ENCODE assay signal across 8 cellular contexts in genomic region chr6:141562181-141562800, GRCh38.
A peak's percentile ranks its signal among the peaks of the same experiment; 100 is the strongest.
DNase-seq lines count a peak whose midpoint lies in the region; ATAC-seq and TF ChIP-seq lines count a peak whose summit lies in the region.

No MANE protein-coding gene starts in this region.

- 47% methylated on average over 2 of the region's 15 CpGs; no CpG with 5 or more reads in 1 of the 2 experiments for WGBS in IMR-90 (ENCODE audit: extremely low coverage in 2 of 2, insufficient read length in 1 of 2), 2 experiments

- no peaks in the 10 kb centered on the region for H3K79me2 ChIP-seq in osteoblast (ENCODE audit: insufficient read depth, low read length)

- H2AK9ac ChIP-seq in IMR-90 (replicated peaks; ENCODE audit: low read depth, low read length, poor library complexity), result peak overlapping the region; percentile 90

- CTCF ChIA-PET in IMR-90 (lab: Yijun Ruan, JAX), result interaction anchor here (0.6 kb wide), 6 partner anchors 32 to 1030 kb away, joined by 3 to 5 read pairs (median 4); no protein-coding TSS in a partner anchor

- H3K9me3 ChIP-seq in IMR-90 (ENCODE audit: control insufficient read depth, insufficient read depth, low read length) (no peaks in the 10 kb centered on the region), osteoblast (ENCODE audit: low read depth, low read length) (no peaks in the 10 kb centered on the region)

- H2AFZ ChIP-seq in IMR-90 (replicated peaks; ENCODE audit: low read length, poor library complexity) (peak overlapping the region; percentile 89), osteoblast (ENCODE audit: low read length) (peak overlapping the region; percentile 80)

- TF ChIP-seq POLR2A in IMR-90 (IDR thresholded peaks at IDR 0.05; ENCODE audit: low read depth, low read length), result no peak

- in situ Hi-C loops in IMR-90 (cut with MboI; ENCODE audit: low sequenced_read_pairs), result no loop called here

- peak overlapping the region; percentile 83 for H3K4me3 Mint-ChIP-seq in activated CD4-positive, alpha-beta T cell treated with anti-CD3 and anti-CD28 coated beads, Interleukin-2, amount 10 ng/mL, durations not matched to agents 24 days and 14 days

- POLR2A ChIA-PET in IMR-90 (lab: Charles Lee; ENCODE audit: unreplicated experiment), result interaction anchor here (1.0 kb wide), 1 partner anchor 1024 kb away, joined by 3 read pairs; no protein-coding TSS in a partner anchor

- DNase-seq in DMS153 treated with DMSO at 0.1 percent for 48 hours (lab: John Stamatoyannopoulos, UW; ENCODE audit: unreplicated experiment) (peak; percentile 68), IMR-90 (no peak), foreskin keratinocyte (no peak), osteoblast (ENCODE audit: insufficient read length, low spot score, missing footprints) (peak; percentile 53), GM10266 (ENCODE audit: extremely low spot score) (no peak), NCI-H2227 treated with DMSO at 0.1 percent for 48 hours (lab: John Stamatoyannopoulos, UW) (no peak)
- peak; percentile 59 for DNase-seq in activated CD4-positive, alpha-beta T cell treated with anti-CD3 and anti-CD28 coated beads, Interleukin-2, amount 10 ng/mL, durations not matched to agents 24 days and 14 days

- H3K14ac ChIP-seq in IMR-90 (replicated peaks; ENCODE audit: low read depth, low read length), result peak overlapping the region; percentile 95

- H3K18ac ChIP-seq in IMR-90 (ENCODE audit: low read depth, low read length), result peak overlapping the region; percentile 89

- peak overlapping the region; percentile 96 for H2AK5ac ChIP-seq in IMR-90 (ENCODE audit: low read depth, low read length)

- H3K27me3 ChIP-seq in IMR-90 (ENCODE audit: control insufficient read depth, insufficient read depth, low read length) (no peaks in the 10 kb centered on the region), foreskin keratinocyte (no peaks in the 10 kb centered on the region), osteoblast (ENCODE audit: insufficient read depth, low read length) (no peaks in the 10 kb centered on the region)

- ATAC-seq in GM21390 (IDR thresholded peaks at IDR 0.05; ENCODE audit: unreplicated experiment) (peak; percentile 27), IMR-90 (ENCODE audit: low read depth) (peak; percentile 54), foreskin keratinocyte (peak; percentile 24)

- peaks cover 4% of the 10 kb centered on the region for H3K9me1 ChIP-seq in IMR-90 (ENCODE audit: insufficient read depth, low read length)

- intact Hi-C loops in IMR-90 (cut with micrococcal nuclease), result loop anchor here (1.0 to 10.0 kb wide), 6 partner anchors 110 to 1220 kb away; no protein-coding TSS in a partner anchor
- intact Hi-C loops in activated CD4-positive, alpha-beta T cell treated with anti-CD3 and anti-CD28 coated beads, Interleukin-2, amount 10 ng/mL, durations not matched to agents 24 days and 14 days (cut with micrococcal nuclease), result loop anchor here (1.0 to 10.0 kb wide), 5 partner anchors 80 to 1680 kb away; no protein-coding TSS in a partner anchor

- peak overlapping the region; percentile 98 for H4K91ac ChIP-seq in IMR-90 (ENCODE audit: insufficient read depth, low read depth, low read length)

- peak overlapping the region; percentile 69 for H3K27ac ChIP-seq in IMR-90 (ENCODE audit: insufficient read depth, low read length)
- peak overlapping the region; percentile 30 for H3K27ac ChIP-seq in foreskin keratinocyte
- H3K27ac ChIP-seq in osteoblast (ENCODE audit: low read depth, low read length), result peak overlapping the region; percentile 50

- H4K8ac ChIP-seq in IMR-90 (ENCODE audit: low read depth in 2 of 2, low read length in 2 of 2), result peak overlapping the region; percentile 93 to 96

- peak overlapping the region; percentile 99 for H2BK120ac ChIP-seq in IMR-90 (ENCODE audit: low read depth, low read length)

- peak overlapping the region; percentile 79 for H3K4me2 ChIP-seq in IMR-90 (ENCODE audit: low read depth, low read length)
- peak overlapping the region; percentile 53 for H3K4me2 ChIP-seq in osteoblast (ENCODE audit: insufficient read depth, low read length)

- no peaks in the 10 kb centered on the region for H3K36me3 Mint-ChIP-seq in activated CD4-positive, alpha-beta T cell treated with anti-CD3 and anti-CD28 coated beads, Interleukin-2, amount 10 ng/mL, durations not matched to agents 24 days and 14 days (ENCODE audit: low read depth)

- no peak for TF ChIP-seq RAD21 in IMR-90 (IDR thresholded peaks at IDR 0.05; ENCODE audit: low read length)

- peaks cover 3% of the 10 kb centered on the region for H3K4me1 ChIP-seq in IMR-90 (ENCODE audit: control insufficient read depth, insufficient read depth, low read length)
- H3K4me1 ChIP-seq in foreskin keratinocyte, result no peaks in the 10 kb centered on the region
- H3K4me1 ChIP-seq in osteoblast (ENCODE audit: insufficient read depth, low read length), result peaks cover 14% of the 10 kb centered on the region

- H3K36me3 ChIP-seq in IMR-90 (ENCODE audit: control insufficient read depth, insufficient read depth, low read length), result no peaks in the 10 kb centered on the region
- H3K36me3 ChIP-seq in osteoblast (ENCODE audit: insufficient read depth, low read length), result no peaks in the 10 kb centered on the region

- H3K4ac ChIP-seq in IMR-90 (ENCODE audit: low read depth, low read length), result peak overlapping the region; percentile 98

- peaks cover 2% of the 10 kb centered on the region for H3K27me3 Mint-ChIP-seq in activated CD4-positive, alpha-beta T cell treated with anti-CD3 and anti-CD28 coated beads, Interleukin-2, amount 10 ng/mL, durations not matched to agents 24 days and 14 days

- peak overlapping the region; percentile 97 for H4K5ac ChIP-seq in IMR-90 (ENCODE audit: low read depth, low read length)

- dilution Hi-C loops in IMR-90 (cut with HindIII; ENCODE audit: low sequenced_read_pairs, unreplicated experiment), result no loop called here

- H3K4me3 ChIP-seq in IMR-90 (ENCODE audit: insufficient read depth, low read depth, low read length) (0 out of 2 replicates have a peak overlapping the region, but pooled peaks have one; percentile 4), osteoblast (ENCODE audit: insufficient read depth, low read length) (peak overlapping the region; percentile 41)

- H3K56ac ChIP-seq in IMR-90 (ENCODE audit: extremely low read depth, insufficient read depth, low read length), result peak overlapping the region; percentile 90

- H2BK20ac ChIP-seq in IMR-90 (ENCODE audit: low read depth, low read length), result peak overlapping the region; percentile 99

- H3K79me1 ChIP-seq in IMR-90 (ENCODE audit: low read depth in 1 of 2, low read length in 2 of 2), result no peaks in the 10 kb centered on the region

- H3K9ac ChIP-seq in IMR-90 (ENCODE audit: low read depth, low read length), result peak overlapping the region; percentile 52

- peak overlapping the region; percentile 35 for H3K27ac Mint-ChIP-seq in activated CD4-positive, alpha-beta T cell treated with anti-CD3 and anti-CD28 coated beads, Interleukin-2, amount 10 ng/mL, durations not matched to agents 24 days and 14 days

- no TSS peak for BruUV-seq in IMR-90 (replicated peaks; lab: Mats Ljungman, UMichigan)

- no peaks in the 10 kb centered on the region for H4K20me1 ChIP-seq in IMR-90 (ENCODE audit: insufficient read depth, low read length)
- H4K20me1 ChIP-seq in osteoblast (ENCODE audit: insufficient read depth, low read length), result no peaks in the 10 kb centered on the region

- TF ChIP-seq CTCF in IMR-90 (conservative IDR thresholded peaks at IDR 0.05; ENCODE audit: low read depth, low read length) (no peak), foreskin keratinocyte (conservative IDR thresholded peaks at IDR 0.05) (no peak), osteoblast (IDR thresholded peaks at IDR 0.05; ENCODE audit: extremely low read depth, low read depth, low read length) (no peak), GM10266 (IDR thresholded peaks at IDR 0.05; ENCODE audit: control insufficient read depth, insufficient read depth, low read depth, missing control alignments) (no peak)

- H3K4me1 Mint-ChIP-seq in activated CD4-positive, alpha-beta T cell treated with anti-CD3 and anti-CD28 coated beads, Interleukin-2, amount 10 ng/mL, durations not matched to agents 24 days and 14 days, result peaks cover 19% of the 10 kb centered on the region

- no peaks in the 10 kb centered on the region for H3K9me3 Mint-ChIP-seq in activated CD4-positive, alpha-beta T cell treated with anti-CD3 and anti-CD28 coated beads, Interleukin-2, amount 10 ng/mL, durations not matched to agents 24 days and 14 days

- H2BK5ac ChIP-seq in IMR-90 (ENCODE audit: low read depth, low read length, poor library complexity, severe bottlenecking), result peak overlapping the region; percentile 92

- H3K23ac ChIP-seq in IMR-90 (ENCODE audit: low read depth, low read length), result peak overlapping the region; percentile 97

- peak overlapping the region; percentile 98 for H2BK15ac ChIP-seq in IMR-90 (ENCODE audit: low read depth, low read length)

TF ChIP-seq in IMR-90, 13 proteins besides CTCF, POLR2A, EP300 and RAD21:
- TF ChIP-seq ELK1 (IDR thresholded peaks at IDR 0.05; ENCODE audit: borderline replicate concordance, low read depth, low read length), result no peak
- TF ChIP-seq SMC3 (IDR thresholded peaks at IDR 0.05; ENCODE audit: low read depth, low read length), result no peak
- TF ChIP-seq CHD1 (IDR thresholded peaks at IDR 0.05; ENCODE audit: low read depth, low read length), result no peak
- TF ChIP-seq MAZ (IDR thresholded peaks at IDR 0.05; ENCODE audit: borderline replicate concordance, low read depth, low read length), result no peak
- no peak for TF ChIP-seq USF2 (IDR thresholded peaks at IDR 0.05; ENCODE audit: low read depth, low read length)
- TF ChIP-seq FOS (IDR thresholded peaks at IDR 0.05; ENCODE audit: low read depth, low read length), result no peak
- no peak for TF ChIP-seq MAFK (IDR thresholded peaks at IDR 0.05; ENCODE audit: low read depth, low read length)
- TF ChIP-seq RCOR1 (IDR thresholded peaks at IDR 0.05; ENCODE audit: insufficient replicate concordance, low read length), result no peak

Comparison
In these comparisons a context has a peak if more than half of its experiments do, and no peak if none do; other contexts are left out.
1. DNase-seq: peak in DMS153 treated with DMSO at 0.1 percent for 48 hours (single experiment), activated CD4-positive, alpha-beta T cell treated with anti-CD3 and anti-CD28 coated beads, Interleukin-2, amount 10 ng/mL, durations not matched to agents 24 days and 14 days (single experiment) and osteoblast (single experiment); none in IMR-90 (single experiment), foreskin keratinocyte (0 of 2), GM10266 (single experiment) and NCI-H2227 treated with DMSO at 0.1 percent for 48 hours (single experiment).
2. Peak in every context shown above with its lines, with median percentiles within 50 percentile points of each other: ATAC-seq and H3K27ac ChIP-seq.